In the genomic region with DNA sequence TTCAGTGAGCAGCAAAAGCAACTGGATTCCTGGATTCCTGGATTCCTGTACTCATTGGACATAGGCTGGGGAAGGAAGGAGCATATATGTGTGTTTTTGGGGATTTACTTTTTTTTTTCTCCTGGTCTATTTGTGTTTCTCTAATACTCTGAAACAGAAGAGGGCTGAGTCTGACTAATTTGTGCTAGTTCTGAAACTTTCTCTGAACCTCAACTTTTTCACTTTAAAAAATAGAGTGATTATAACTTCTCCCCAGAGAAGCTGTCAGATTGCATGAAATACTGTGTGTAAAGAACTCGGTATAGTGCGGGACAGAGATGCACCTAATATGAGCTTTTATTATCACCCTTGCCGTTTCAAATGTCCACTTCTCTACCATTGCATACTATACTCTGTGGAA, we compare ENCODE assay signal across 25 cellular contexts.
A peak's percentile ranks its signal among the peaks of the same experiment; 100 is the strongest.
DNase-seq lines count a peak whose midpoint lies in the region; ATAC-seq, FAIRE-seq and TF ChIP-seq lines count a peak whose summit lies in the region.
"Had no signal": no experiment of that assay in that cellular context is flagged by ENCODE, and none has a peak within 500 bp of the region (broad histone marks: within the 10 kb centered on the region; RNA-seq: fewer than 3 reads in every experiment).

No MANE protein-coding gene starts in this region.

- no peak for DNase-seq in activated T-cell treated with anti-CD3 and anti-CD28 coated beads, Interleukin-2, amount 50 U/mL, for 72 hours
- DNase-seq in activated T-cell treated with anti-CD3 and anti-CD28 coated beads, Interleukin-2, amount 50 U/mL, for 48 hours: no peak
- DNase-seq in MM.1S: peak; percentile 12
- no peak for DNase-seq in K562 (ENCODE audit: extremely low read depth in 1 of 4, low spot score in 3 of 4)
- DNase-seq in D341Med (ENCODE audit: low spot score): no peak
- no peak for DNase-seq in NCI-H1417 treated with DMSO at 0.1 percent for 48 hours (lab: John Stamatoyannopoulos, UW)
- DNase-seq in epidermal melanocyte (ENCODE audit: insufficient read length, low spot score): no peak
- DNase-seq: ACHN; AML-193; BE2C; CD4-positive, alpha-beta T cell; CD8-positive, alpha-beta memory T cell; DMS53; DMS79 treated with DMSO at 0.1 percent for 48 hours; GF-D8; GM23248; H7; HCEC 1CT had no signal

- no peaks in the 10 kb centered on the region for H3K9me1 ChIP-seq in K562 (ENCODE audit: control insufficient read depth, insufficient read depth, low read length)

- TF ChIP-seq CTCF in MM.1S (IDR thresholded peaks at IDR 0.05; ENCODE audit: low read length): no peak
- no peak for TF ChIP-seq CTCF in K562 (IDR thresholded peaks at IDR 0.05 in 2 of 3, conservative IDR thresholded peaks at IDR 0.05 in 1 of 3; ENCODE audit: insufficient read depth in 2 of 3, low read depth in 1 of 3, low read length in 3 of 3)

- H2AFZ ChIP-seq in MM.1S (ENCODE audit: low read length) (no peak overlapping the region), K562 (ENCODE audit: low read depth, low read length) (peak overlapping the region; percentile 22; the same call in 1 of the 2 replicates)
- H2AFZ ChIP-seq: GM23248 had no signal

- no peaks in the 10 kb centered on the region for H4K20me1 ChIP-seq in MM.1S (ENCODE audit: insufficient read depth, low read length)
- no peaks in the 10 kb centered on the region for H4K20me1 ChIP-seq in K562 (replicated peaks; ENCODE audit: control insufficient read depth, insufficient read depth, low read length)
- H4K20me1 ChIP-seq: BLaER1 treated with 17β-estradiol and CSF1 and Interleukin-3, amounts not matched to agents 10 nM and 100 nM had no signal

- no peak overlapping the region for H3K4me2 ChIP-seq in MM.1S (ENCODE audit: low read depth, low read length)
- H3K4me2 ChIP-seq in K562 (ENCODE audit: insufficient read depth, low read length): no peak overlapping the region
- H3K4me2 ChIP-seq: BLaER1 treated with 17β-estradiol and CSF1 and Interleukin-3, amounts not matched to agents 10 nM and 100 nM had no signal

- H3K4me3 Mint-ChIP-seq in activated T-cell treated with anti-CD3 and anti-CD28 coated beads, Interleukin-2, amount 50 U/mL, for 72 hours: no peak overlapping the region
- H3K4me3 Mint-ChIP-seq: CD14-positive monocyte; CD4-positive, alpha-beta T cell; CD8-positive, alpha-beta memory T cell had no signal

- no peak overlapping the region for H3K9ac ChIP-seq in MM.1S (ENCODE audit: low read length)
- no peak overlapping the region for H3K9ac ChIP-seq in K562 (ENCODE audit: insufficient read depth in 1 of 2, low read depth in 2 of 2, low read length in 2 of 2)
- H3K9ac ChIP-seq: BLaER1 treated with 17β-estradiol and CSF1 and Interleukin-3, amounts not matched to agents 10 nM and 100 nM; GM23248 had no signal

- BruUV-seq in K562 (replicated peaks; lab: Mats Ljungman, UMichigan): no TSS peak

- intact Hi-C loops in K562 (cut with micrococcal nuclease): no loop called here

- ATAC-seq in activated T-cell treated with anti-CD3 and anti-CD28 coated beads, Interleukin-2, amount 50 U/mL, for 72 hours (replicated peaks in 1 of 2): no peak
- no peak for ATAC-seq in K562

- H3F3A ChIP-seq in MM.1S (ENCODE audit: insufficient read depth, low read length): no peaks in the 10 kb centered on the region

- FAIRE-seq in K562 (lab: Jason Lieb, UNC): no peak
- FAIRE-seq: A204.1, GM12892, GM19239, H1 had no signal

- H3K27ac Mint-ChIP-seq in activated T-cell treated with anti-CD3 and anti-CD28 coated beads, Interleukin-2, amount 50 U/mL, for 72 hours: peak overlapping the region; percentile 9
- H3K27ac Mint-ChIP-seq: CD14-positive monocyte; CD4-positive, alpha-beta T cell; CD8-positive, alpha-beta memory T cell had no signal

- peaks cover 0 to 3% of the 10 kb centered on the region in 2 donors for H3K9me3 Mint-ChIP-seq in activated T-cell treated with anti-CD3 and anti-CD28 coated beads, Interleukin-2, amount 50 U/mL, for 72 hours
- H3K9me3 Mint-ChIP-seq: CD4-positive, alpha-beta T cell had no signal

- 35% methylated on average over 3 of the region's 3 CpGs for WGBS in K562 (ENCODE audit: insufficient coverage, low coverage, missing lambda C conversion rate)

- H3K36me3 ChIP-seq in MM.1S (replicated peaks; ENCODE audit: insufficient read depth, low read length): no peaks in the 10 kb centered on the region
- H3K36me3 ChIP-seq in K562 (ENCODE audit: control insufficient read depth, insufficient read depth, low read length): no peaks in the 10 kb centered on the region
- H3K36me3 ChIP-seq: BE2C; BLaER1 treated with 17β-estradiol and CSF1 and Interleukin-3, amounts not matched to agents 10 nM and 100 nM had no signal

- H3K4me1 Mint-ChIP-seq in activated T-cell treated with anti-CD3 and anti-CD28 coated beads, Interleukin-2, amount 50 U/mL, for 72 hours (ENCODE audit: low read depth): no peaks in the 10 kb centered on the region
- H3K4me1 Mint-ChIP-seq: CD14-positive monocyte; CD8-positive, alpha-beta memory T cell had no signal

- in situ Hi-C loops in K562 (cut with MboI): no loop called here

- CTCF ChIA-PET in K562 (lab: Yijun Ruan, JAX; ENCODE audit: low intra/inter-chr PET ratio): no interaction called here

- H3K27me3 Mint-ChIP-seq in activated T-cell treated with anti-CD3 and anti-CD28 coated beads, Interleukin-2, amount 50 U/mL, for 72 hours (ENCODE audit: low read depth): no peaks in the 10 kb centered on the region
- H3K27me3 Mint-ChIP-seq: CD4-positive, alpha-beta T cell; CD8-positive, alpha-beta memory T cell had no signal

- no peak for TF ChIP-seq EP300 in K562 (IDR thresholded peaks at IDR 0.05; ENCODE audit: low read length)

- no peak for TF ChIP-seq POLR2A in K562 (conservative IDR thresholded peaks at IDR 0.05)

- POLR2A ChIA-PET in K562 (lab: Yijun Ruan, JAX): no interaction called here

- H3K27me3 ChIP-seq in MM.1S (replicated peaks; ENCODE audit: insufficient read depth, low read length) (no peaks in the 10 kb centered on the region), K562 (ENCODE audit: control insufficient read depth in 2 of 2, insufficient read depth in 2 of 2, low read length in 2 of 2) (no peaks in the 10 kb centered on the region)
- H3K27me3 ChIP-seq: BE2C; BLaER1 treated with 17β-estradiol and CSF1 and Interleukin-3, amounts not matched to agents 10 nM and 100 nM had no signal

- no peaks in the 10 kb centered on the region for H3K9me3 ChIP-seq in MM.1S (replicated peaks; ENCODE audit: insufficient read depth, low read length)
- H3K9me3 ChIP-seq in K562 (replicated peaks; ENCODE audit: control insufficient read depth, insufficient read depth, low read depth, low read length): no peaks in the 10 kb centered on the region
- H3K9me3 ChIP-seq: BE2C; BLaER1 treated with 17β-estradiol and CSF1 and Interleukin-3, amounts not matched to agents 10 nM and 100 nM had no signal

- TF ChIP-seq RAD21 in K562 (CRISPR knock-in tag; conservative IDR thresholded peaks at IDR 0.05 in 1 of 2, IDR thresholded peaks at IDR 0.05 in 1 of 2): no peak

- no peaks in the 10 kb centered on the region for H3K36me3 Mint-ChIP-seq in activated T-cell treated with anti-CD3 and anti-CD28 coated beads, Interleukin-2, amount 50 U/mL, for 72 hours (ENCODE audit: insufficient read depth in 2 of 2)
- H3K36me3 Mint-ChIP-seq: CD14-positive monocyte; CD8-positive, alpha-beta memory T cell had no signal

- H3K4me1 ChIP-seq in MM.1S (ENCODE audit: low read length) (no peaks in the 10 kb centered on the region), K562 (replicated peaks in 1 of 2; ENCODE audit: control insufficient read depth in 2 of 2, insufficient read depth in 2 of 2, low read length in 2 of 2) (no peaks in the 10 kb centered on the region)
- H3K4me1 ChIP-seq: BE2C; BLaER1 treated with 17β-estradiol and CSF1 and Interleukin-3, amounts not matched to agents 10 nM and 100 nM had no signal

- no peak overlapping the region for H3K27ac ChIP-seq in MM.1S (ENCODE audit: low read length)
- H3K27ac ChIP-seq in K562 (ENCODE audit: extremely low read depth, low read depth, low read length): no peak overlapping the region
- H3K27ac ChIP-seq: 22Rv1; BLaER1 treated with 17β-estradiol and CSF1 and Interleukin-3, amounts not matched to agents 10 nM and 100 nM; GM23248 had no signal

- no peaks in the 10 kb centered on the region for H3K79me2 ChIP-seq in MM.1S (ENCODE audit: low read length)
- H3K79me2 ChIP-seq in K562 (ENCODE audit: control insufficient read depth, insufficient read depth, low read length): no peaks in the 10 kb centered on the region

- H3K4me3 ChIP-seq in MM.1S (ENCODE audit: low read length) (no peak overlapping the region), K562 (no peak overlapping the region)
- H3K4me3 ChIP-seq: BLaER1 treated with 17β-estradiol and CSF1 and Interleukin-3, amounts not matched to agents 10 nM and 100 nM; GM23248 had no signal

- H3K9me2 ChIP-seq in MM.1S (replicated peaks; ENCODE audit: insufficient read depth, low read length): no peaks in the 10 kb centered on the region

TF ChIP-seq in K562, 482 proteins besides CTCF, POLR2A, EP300 and RAD21 (continues in another document):
- TF ChIP-seq, protein P1, sequence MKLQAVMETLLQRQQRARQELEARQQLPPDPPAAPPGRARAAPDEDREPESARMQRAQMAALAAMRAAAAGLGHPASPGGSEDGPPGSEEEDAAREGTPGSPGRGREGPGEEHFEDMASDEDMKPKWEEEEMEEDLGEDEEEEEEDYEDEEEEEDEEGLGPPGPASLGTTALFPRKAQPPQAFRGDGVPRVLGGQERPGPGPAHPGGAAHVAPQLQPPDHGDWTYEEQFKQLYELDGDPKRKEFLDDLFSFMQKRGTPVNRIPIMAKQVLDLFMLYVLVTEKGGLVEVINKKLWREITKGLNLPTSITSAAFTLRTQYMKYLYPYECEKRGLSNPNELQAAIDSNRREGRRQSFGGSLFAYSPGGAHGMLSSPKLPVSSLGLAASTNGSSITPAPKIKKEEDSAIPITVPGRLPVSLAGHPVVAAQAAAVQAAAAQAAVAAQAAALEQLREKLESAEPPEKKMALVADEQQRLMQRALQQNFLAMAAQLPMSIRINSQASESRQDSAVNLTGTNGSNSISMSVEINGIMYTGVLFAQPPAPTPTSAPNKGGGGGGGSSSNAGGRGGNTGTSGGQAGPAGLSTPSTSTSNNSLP (IDR thresholded peaks at IDR 0.05; ENCODE audit: borderline replicate concordance, low read depth, low read length): no peak
